Comparison of ENCODE assay signal across 17 cellular contexts in the genomic region with DNA sequence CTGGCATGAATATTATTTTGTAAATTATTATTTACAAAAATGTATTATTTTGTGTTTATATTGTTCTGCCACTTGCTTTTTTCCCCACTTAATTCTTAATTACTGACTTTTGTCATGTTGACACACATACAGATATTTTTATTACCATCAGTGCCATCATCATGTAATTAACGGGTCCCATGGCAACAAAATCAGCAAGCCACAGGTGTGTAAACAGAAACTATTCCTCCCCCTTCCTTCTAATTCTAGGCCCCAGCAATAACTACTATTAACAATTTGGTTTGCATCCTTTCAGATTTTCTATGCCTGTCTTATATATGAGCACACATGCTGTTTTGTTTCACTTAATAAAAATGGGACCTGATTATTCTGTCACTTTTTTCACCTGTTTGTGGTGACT. TPM values are rescaled to one million over a fixed set of nuclear protein-coding genes. Genes with fewer than 3 reads are reported as not detected.
DNase-seq lines count a peak whose midpoint lies in the region; ATAC-seq, FAIRE-seq and TF ChIP-seq lines count a peak whose summit lies in the region.
"Had no signal": no experiment of that assay in that cellular context is flagged by ENCODE, and none has a peak within 500 bp of the region (broad histone marks: within the 10 kb centered on the region; RNA-seq: fewer than 3 reads in every experiment).

No MANE protein-coding gene starts in this region.

- 0 to 61% (median 33%) methylated on average over 1 of the region's 1 CpG for whole genome bisulfite sequencing in small intestine, 3 donors
- 21 to 57% (median 35%) methylated on average over 1 of the region's 1 CpG for WGBS in stomach, 5 donors

- no peak overlapping the region for H3K4me3 ChIP-seq in small intestine (ENCODE audit: low read depth in 1 of 2, low read length in 2 of 2)
- H3K4me3 ChIP-seq in stomach = no peak overlapping the region
- H3K4me3 ChIP-seq: PC-9, testis had no signal

- H3K36me3 ChIP-seq in small intestine (ENCODE audit: control insufficient read depth in 2 of 2, insufficient read depth in 2 of 2, low read length in 2 of 2) (no peaks in the 10 kb centered on the region), stomach (peaks cover 0 to 30% (median 4%) of the 10 kb centered on the region in 4 donors)

- H3K27me3 ChIP-seq in small intestine (ENCODE audit: control insufficient read depth in 2 of 2, insufficient read depth in 2 of 2, low read length in 2 of 2) (no peaks in the 10 kb centered on the region), stomach (no peaks in the 10 kb centered on the region)
- H3K27me3 ChIP-seq: testis had no signal

- TF ChIP-seq EP300 in stomach (IDR thresholded peaks at IDR 0.05) = no peak

- peaks cover 54% of the 10 kb centered on the region for H3K4me1 Mint-ChIP-seq in activated T-cell treated with anti-CD3 and anti-CD28 coated beads, Interleukin-2, amount 50 U/mL, for 24 hours (ENCODE audit: low read depth)
- peaks cover 18% of the 10 kb centered on the region for H3K4me1 Mint-ChIP-seq in activated T-helper 17 cell treated with anti-CD3 and anti-CD28 coated beads, Interleukin-2, amount 50 U/mL, for 72 hours

- no peaks in the 10 kb centered on the region for H3K27me3 Mint-ChIP-seq in activated T-cell treated with anti-CD3 and anti-CD28 coated beads, Interleukin-2, amount 50 U/mL, for 24 hours
- H3K27me3 Mint-ChIP-seq in activated T-helper 17 cell treated with anti-CD3 and anti-CD28 coated beads, Interleukin-2, amount 50 U/mL, for 72 hours = no peaks in the 10 kb centered on the region

- TF ChIP-seq CTCF in stomach (IDR thresholded peaks at IDR 0.05) = no peak

- intact Hi-C loops in stomach (cut with DNase I; ENCODE audit: low total_unique reads) = no loop called here

- no peak for TF ChIP-seq POLR2A in stomach (IDR thresholded peaks at IDR 0.05)

- no peak for DNase-seq in activated T-cell treated with anti-CD3 and anti-CD28 coated beads, Interleukin-2, amount 50 U/mL, for 24 hours
- DNase-seq in activated T-cell treated with anti-CD3 and anti-CD28 coated beads, Interleukin-2, amount 50 U/mL, for 1 hour = no peak
- peak; percentile 49 for DNase-seq in NCI-H2029 treated with DMSO at 0.1 percent for 48 hours (lab: John Stamatoyannopoulos, UW)
- DNase-seq in small intestine = peak; percentile 60
- no peak for DNase-seq in HPDE6-E6E7 (ENCODE audit: extremely low spot score)
- no peak for DNase-seq in SHP77 (lab: John Stamatoyannopoulos, UW)
- DNase-seq in stomach = no peak
- DNase-seq: activated CD4-positive, alpha-beta T cell treated with anti-CD3 and anti-CD28 coated beads, Interleukin-2, amount 50 U/mL, for 1 hour; activated effector memory CD4-positive, alpha-beta T cell treated with anti-CD3 and anti-CD28 coated beads, Interleukin-2, amount 50 U/mL, for 16 hours; effector CD4-positive, alpha-beta T cell; foreskin melanocyte; NCI-H2227 treated with DMSO at 0.1 percent for 48 hours; PC-9; posterior cingulate gyrus; stimulated activated CD4-positive, alpha-beta T cell treated with anti-CD3 and anti-CD28 coated beads, Interleukin-12 subunit alpha, Interleukin-12 subunit beta, amount 100 ng/mL, for 4 hours; testis had no signal

- no peaks in the 10 kb centered on the region for H3K9me3 Mint-ChIP-seq in activated T-cell treated with anti-CD3 and anti-CD28 coated beads, Interleukin-2, amount 50 U/mL, for 24 hours
- no peaks in the 10 kb centered on the region for H3K9me3 Mint-ChIP-seq in activated T-helper 17 cell treated with anti-CD3 and anti-CD28 coated beads, Interleukin-2, amount 50 U/mL, for 72 hours

- H3K36me3 Mint-ChIP-seq in activated T-cell treated with anti-CD3 and anti-CD28 coated beads, Interleukin-2, amount 50 U/mL, for 24 hours (ENCODE audit: low read depth) = peaks cover 97% of the 10 kb centered on the region
- H3K36me3 Mint-ChIP-seq in activated T-helper 17 cell treated with anti-CD3 and anti-CD28 coated beads, Interleukin-2, amount 50 U/mL, for 72 hours (ENCODE audit: low read depth) = peaks cover 100% of the 10 kb centered on the region

- H3K27ac ChIP-seq in small intestine (ENCODE audit: low read depth in 1 of 2, low read length in 1 of 2) (no peak overlapping the region), stomach (no peak overlapping the region)
- H3K27ac ChIP-seq: PC-9, testis had no signal

- ATAC-seq in activated T-helper 17 cell treated with anti-CD3 and anti-CD28 coated beads, Interleukin-2, amount 50 U/mL, for 72 hours (replicated peaks) = no peak

- H3K4me1 ChIP-seq in small intestine (ENCODE audit: control insufficient read depth in 2 of 2, insufficient read depth in 1 of 2, low read depth in 1 of 2, low read length in 1 of 2) = peaks cover 0 to 6% of the 10 kb centered on the region in 2 donors
- H3K4me1 ChIP-seq in stomach = peaks cover 0 to 17% (median 10%) of the 10 kb centered on the region in 4 donors
- H3K4me1 ChIP-seq: testis had no signal

- H3K9me3 ChIP-seq in small intestine (ENCODE audit: control insufficient read depth, low read depth) (no peaks in the 10 kb centered on the region), stomach (no peaks in the 10 kb centered on the region)
- H3K9me3 ChIP-seq: testis had no signal

- no peak for FAIRE-seq in small intestine (lab: Jason Lieb, UNC)

- no peak overlapping the region for H3K4me3 Mint-ChIP-seq in activated T-cell treated with anti-CD3 and anti-CD28 coated beads, Interleukin-2, amount 50 U/mL, for 24 hours
- no peak overlapping the region for H3K4me3 Mint-ChIP-seq in activated T-helper 17 cell treated with anti-CD3 and anti-CD28 coated beads, Interleukin-2, amount 50 U/mL, for 72 hours

- H3K27ac Mint-ChIP-seq in activated T-cell treated with anti-CD3 and anti-CD28 coated beads, Interleukin-2, amount 50 U/mL, for 24 hours = peak overlapping the region; percentile 87
- H3K27ac Mint-ChIP-seq in activated T-helper 17 cell treated with anti-CD3 and anti-CD28 coated beads, Interleukin-2, amount 50 U/mL, for 72 hours = peak overlapping the region; percentile 71

RNA-seq across cellular contexts. Expression of a gene that starts 29.3 kb away (rescaled TPM):
- 100 to 1,000 TPM; 269 to 291 TPM for total RNA-seq in activated T-helper 17 cell treated with anti-CD3 and anti-CD28 coated beads, Interleukin-2, amount 50 U/mL, for 72 hours
- polyA plus RNA-seq in small intestine (10 to 100 TPM in 1 of 3 donors, 1 to 10 TPM in 2; 6.3 to 10.8 (median 9.7) TPM), stomach (10 to 100 TPM; 14.8 to 27.9 (median 19.1) TPM)
- 100 to 1,000 TPM in 2 of 5 donors, 10 to 100 TPM in 3; 19.0 to 162 (median 32.2) TPM for total RNA-seq in stomach
- total RNA-seq: PC-9 had no signal

Comparison
In these comparisons a context has a peak if more than half of its experiments do, and no peak if none do; other contexts are left out.
1. DNase-seq: peak in NCI-H2029 treated with DMSO at 0.1 percent for 48 hours (single experiment) and small intestine (single experiment); none in activated T-cell treated with anti-CD3 and anti-CD28 coated beads, Interleukin-2, amount 50 U/mL, for 24 hours (single experiment), activated T-cell treated with anti-CD3 and anti-CD28 coated beads, Interleukin-2, amount 50 U/mL, for 1 hour (single experiment), HPDE6-E6E7 (single experiment), SHP77 (0 of 2) and stomach (single experiment).